ENCODE assay signal across 13 cellular contexts in genomic region chr16:2598133-2598641, GRCh38.
"Had no signal": no experiment of that assay in that cellular context is flagged by ENCODE, and none has a peak within 500 bp of the region (broad histone marks: within the 10 kb centered on the region; RNA-seq: fewer than 3 reads in every experiment).

No MANE protein-coding gene starts in this region.

- H3K4me3 Mint-ChIP-seq: naive thymus-derived CD4-positive, alpha-beta T cell had no signal

- H3K9me3 ChIP-seq: adrenal gland, esophagus muscularis mucosa, neutrophil, transverse colon had no signal

- ATAC-seq: naive thymus-derived CD4-positive, alpha-beta T cell; stimulated activated naive CD8-positive, alpha-beta T cell treated with anti-CD3 and anti-CD28 coated beads, Interleukin-15, Interleukin-2, amounts not matched to agents 100 U/mL and 50 U/mL, for 24 hours had no signal

- H3K27me3 ChIP-seq: adrenal gland, esophagus muscularis mucosa, neutrophil, transverse colon had no signal

- H3K9me3 Mint-ChIP-seq: naive thymus-derived CD4-positive, alpha-beta T cell had no signal

- H3K4me3 ChIP-seq: adrenal gland, esophagus muscularis mucosa, smooth muscle cell, transverse colon had no signal

- H3K27me3 Mint-ChIP-seq: naive thymus-derived CD4-positive, alpha-beta T cell had no signal

- H3K27ac ChIP-seq: esophagus muscularis mucosa, neutrophil, transverse colon had no signal

- H3K4me1 ChIP-seq: adrenal gland had no signal

- DNase-seq: activated CD4-positive, alpha-beta T cell treated with anti-CD3 and anti-CD28 coated beads, Interleukin-2, amount 50 U/mL, for 1 hour; activated CD4-positive, CD25-positive, alpha-beta regulatory T cell; activated effector memory CD4-positive, alpha-beta T cell treated with Interleukin-2 at 50 U/mL for 16 hours; activated naive CD4-positive, alpha-beta T cell treated with anti-CD3 and anti-CD28 coated beads, Interleukin-2, amount 50 U/mL, for 16 hours; activated T-cell treated with anti-CD3 and anti-CD28 coated beads, Interleukin-2, amount 50 U/mL, for 1 hour; glutamatergic neuron; naive thymus-derived CD4-positive, alpha-beta T cell; stimulated activated naive CD8-positive, alpha-beta T cell treated with anti-CD3 and anti-CD28 coated beads, Interleukin-15, Interleukin-2, amounts not matched to agents 100 U/mL and 50 U/mL, for 24 hours; transverse colon had no signal
